In the genomic region with DNA sequence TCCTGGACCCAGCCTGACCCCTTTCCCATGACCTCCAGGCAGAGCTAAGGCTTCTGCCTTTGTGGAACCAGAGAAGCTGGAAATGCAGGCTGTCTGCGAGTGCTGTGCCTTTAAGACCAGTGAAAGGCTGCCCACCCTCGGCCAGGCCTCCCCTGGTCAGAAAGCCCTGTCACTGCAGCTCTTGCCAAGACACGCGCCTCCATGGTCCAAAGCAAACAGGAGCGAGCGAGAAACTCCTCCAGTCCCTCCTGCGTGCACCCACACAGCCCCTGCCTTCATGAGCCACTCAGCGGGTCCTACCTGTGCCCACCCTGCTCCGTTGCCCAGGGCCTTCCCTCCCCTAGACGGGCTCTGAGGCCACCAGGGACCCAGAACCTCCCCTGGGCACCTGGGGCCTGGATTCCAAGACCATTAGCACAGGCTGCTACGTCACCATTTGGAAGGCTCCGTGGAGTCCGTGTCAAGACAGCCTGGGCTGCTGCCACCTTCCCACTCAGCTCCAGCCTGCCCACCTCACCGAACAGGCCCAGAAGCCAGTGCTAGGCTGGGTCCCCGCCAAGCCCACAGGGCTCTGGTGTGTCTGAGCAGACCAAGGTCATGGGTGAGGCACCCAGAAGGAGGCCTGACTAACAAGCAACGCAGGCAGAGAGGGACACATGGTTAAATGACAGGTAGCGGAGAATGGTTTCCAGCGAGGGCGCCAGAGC, we compare ENCODE assay signal across 10 cellular contexts.
DNase-seq lines count a peak whose midpoint lies in the region; ATAC-seq and TF ChIP-seq lines count a peak whose summit lies in the region.
"Had no signal": no experiment of that assay in that cellular context is flagged by ENCODE, and none has a peak within 500 bp of the region (broad histone marks: within the 10 kb centered on the region; RNA-seq: fewer than 3 reads in every experiment).

No MANE protein-coding gene starts in this region.

- no peak for TF ChIP-seq EP300 in ovary (IDR thresholded peaks at IDR 0.05)

- TF ChIP-seq CTCF in AG04450 (IDR thresholded peaks at IDR 0.05; ENCODE audit: low read depth, low read length): no peak
- no peak for TF ChIP-seq CTCF in ascending aorta (IDR thresholded peaks at IDR 0.05)
- TF ChIP-seq CTCF in heart left ventricle (IDR thresholded peaks at IDR 0.05): no peak
- no peak for TF ChIP-seq CTCF in ovary (IDR thresholded peaks at IDR 0.05)

- H3K4me3 ChIP-seq in AG04450 (ENCODE audit: low read depth, low read length) (no peak overlapping the region), ascending aorta (peak overlapping the region; percentile 9 to 48), heart left ventricle (peak overlapping the region in 2 of 12 donors; percentile 14 to 18), ovary (peak overlapping the region; percentile 21)

- H3K27me3 ChIP-seq in AG04450 (ENCODE audit: control insufficient read depth, insufficient read depth, low read length) (no peaks in the 10 kb centered on the region), ascending aorta (no peaks in the 10 kb centered on the region), heart left ventricle (no peaks in the 10 kb centered on the region), ovary (no peaks in the 10 kb centered on the region)

- WGBS in heart left ventricle, 4 donors: 39 to 50% (median 48%) methylated on average over 15 to 19 of the region's 19 CpGs
- WGBS in ovary, 3 donors: 16 to 23% (median 17%) methylated on average over 17 to 19 of the region's 19 CpGs

- H3K4me1 ChIP-seq in ascending aorta (peaks cover 24 to 48% of the 10 kb centered on the region in 2 donors), heart left ventricle (peaks cover 18 to 68% (median 52%) of the 10 kb centered on the region in 12 donors), ovary (ENCODE audit: insufficient read depth) (peaks cover 34% of the 10 kb centered on the region)

- H3K36me3 ChIP-seq in ascending aorta (peaks cover 5 to 6% of the 10 kb centered on the region in 2 donors), heart left ventricle (peaks cover 0 to 16% (median 0%) of the 10 kb centered on the region in 9 donors), ovary (no peaks in the 10 kb centered on the region)

- ATAC-seq in heart left ventricle (peak; percentile 68 to 90 (median 82)), HG03442 (IDR thresholded peaks at IDR 0.05; ENCODE audit: unreplicated experiment) (no peak), HG02981 (IDR thresholded peaks at IDR 0.05; ENCODE audit: unreplicated experiment) (no peak)
- no peak for ATAC-seq in stimulated activated naive CD8-positive, alpha-beta T cell treated with anti-CD3 and anti-CD28 coated beads, Interleukin-15, amount 100 ng/mL, for 72 hours

- CTCF ChIA-PET in AG04450 (lab: Charles Lee): interaction anchor here (0.8 to 2.0 kb wide), 3 partner anchors 45 to 48 kb away, joined by 3 to 7 read pairs (median 6); no protein-coding TSS in a partner anchor

- H3K4me1 Mint-ChIP-seq in stimulated activated naive CD8-positive, alpha-beta T cell treated with anti-CD3 and anti-CD28 coated beads, Interleukin-15, amount 100 ng/mL, for 72 hours: peaks cover 5% of the 10 kb centered on the region

- DNase-seq in AG04450 (ENCODE audit: low read depth, low spot score) (peak; percentile 41), ascending aorta (ENCODE audit: low spot score in 2 of 2) (peak; percentile 96 to 99), heart left ventricle (peak; percentile 69 to 93 (median 87)), ovary (peak; percentile 83 to 92 (median 87))
- no peak for DNase-seq in activated CD8-positive, alpha-beta memory T cell treated with anti-CD3 and anti-CD28 coated beads, Interleukin-2, amount 50 U/mL, for 48 hours
- DNase-seq in stimulated activated naive CD8-positive, alpha-beta T cell treated with anti-CD3 and anti-CD28 coated beads, Interleukin-15, amount 100 ng/mL, for 72 hours: no peak
- DNase-seq: activated CD4-positive, alpha-beta T cell treated with anti-CD3 and anti-CD28 coated beads for 1 hour; dermis blood vessel endothelial cell had no signal

- no peak overlapping the region for H3K4me3 Mint-ChIP-seq in stimulated activated naive CD8-positive, alpha-beta T cell treated with anti-CD3 and anti-CD28 coated beads, Interleukin-15, amount 100 ng/mL, for 72 hours

- peak overlapping the region; percentile 73 for H3K27ac ChIP-seq in AG04450 (ENCODE audit: low read depth, low read length)
- peak overlapping the region; percentile 91 to 97 for H3K27ac ChIP-seq in ascending aorta
- H3K27ac ChIP-seq in heart left ventricle: peak overlapping the region; percentile 42 to 90 (median 79)
- H3K27ac ChIP-seq in ovary: peak overlapping the region; percentile 39 to 82

- H3K27me3 Mint-ChIP-seq in stimulated activated naive CD8-positive, alpha-beta T cell treated with anti-CD3 and anti-CD28 coated beads, Interleukin-15, amount 100 ng/mL, for 72 hours: no peaks in the 10 kb centered on the region

- no peaks in the 10 kb centered on the region; the same call in 1 of the 2 replicates for H3K9me3 ChIP-seq in AG04450 (ENCODE audit: control insufficient read depth, insufficient read depth, low read length)
- no peaks in the 10 kb centered on the region for H3K9me3 ChIP-seq in ascending aorta
- H3K9me3 ChIP-seq in heart left ventricle: no peaks in the 10 kb centered on the region
- no peaks in the 10 kb centered on the region for H3K9me3 ChIP-seq in ovary

- POLR2A ChIA-PET in AG04450 (lab: Yijun Ruan, JAX): interaction anchor here (1.0 kb wide), 1 partner anchor 23 kb away, joined by 3 read pairs; no protein-coding TSS in a partner anchor

- H3K27ac Mint-ChIP-seq in stimulated activated naive CD8-positive, alpha-beta T cell treated with anti-CD3 and anti-CD28 coated beads, Interleukin-15, amount 100 ng/mL, for 72 hours: no peak overlapping the region

- no peak for TF ChIP-seq POLR2A in heart left ventricle (IDR thresholded peaks at IDR 0.05)
- TF ChIP-seq POLR2A in ovary (IDR thresholded peaks at IDR 0.05): peak; percentile 23

- intact Hi-C loops in ascending aorta (cut with DNase I) (loop anchor here (1.0 to 2.0 kb wide), 2 partner anchors 15 to 22 kb away; no protein-coding TSS in a partner anchor), heart left ventricle (cut with DNase I) (loop anchor here in 1 of 10 donors (2.0 kb wide), 1 partner anchor 19 kb away; no protein-coding TSS in a partner anchor), ovary (cut with DNase I) (no loop called here)

- no peaks in the 10 kb centered on the region for H3K9me3 Mint-ChIP-seq in stimulated activated naive CD8-positive, alpha-beta T cell treated with anti-CD3 and anti-CD28 coated beads, Interleukin-15, amount 100 ng/mL, for 72 hours

Comparison
In these comparisons a context has a peak if more than half of its experiments do, and no peak if none do; other contexts are left out.
1. DNase-seq: peak in AG04450 (single experiment), ascending aorta (2 of 2), heart left ventricle (5 of 5) and ovary (5 of 5); none in activated CD8-positive, alpha-beta memory T cell treated with anti-CD3 and anti-CD28 coated beads, Interleukin-2, amount 50 U/mL, for 48 hours (single experiment) and stimulated activated naive CD8-positive, alpha-beta T cell treated with anti-CD3 and anti-CD28 coated beads, Interleukin-15, amount 100 ng/mL, for 72 hours (0 of 2).
2. ATAC-seq: peak in heart left ventricle (4 of 4); none in HG03442 (single experiment), HG02981 (single experiment) and stimulated activated naive CD8-positive, alpha-beta T cell treated with anti-CD3 and anti-CD28 coated beads, Interleukin-15, amount 100 ng/mL, for 72 hours (single experiment).
3. Peak in every context shown above with its lines, with median percentiles within 50 percentile points of each other: H3K27ac ChIP-seq.